ENCODE assay signal across 27 cellular contexts in genomic region chr2:9696731-9697130, GRCh38.
"Had no signal": no experiment of that assay in that cellular context is flagged by ENCODE, and none has a peak within 500 bp of the region (broad histone marks: within the 10 kb centered on the region; RNA-seq: fewer than 3 reads in every experiment).

No MANE protein-coding gene starts in this region.

- H3K27me3 Mint-ChIP-seq: activated naive CD8-positive, alpha-beta T cell; activated T-helper 17 cell treated with anti-CD3 and anti-CD28 coated beads, Interleukin-2, amount 50 U/mL, for 72 hours had no signal

- H3K27me3 ChIP-seq: cardiac muscle cell, SJSA1 had no signal

- H3K27ac Mint-ChIP-seq: activated CD4-positive, alpha-beta memory T cell treated with anti-CD3 and anti-CD28 coated beads for 36 hours; activated CD4-positive, alpha-beta T cell treated with anti-CD3 and anti-CD28 coated beads, Interleukin-2, amount 10 ng/mL, durations not matched to agents 7 days and 5 days; activated naive CD4-positive, alpha-beta T cell treated with anti-CD3 and anti-CD28 coated beads for 36 hours; activated naive CD8-positive, alpha-beta T cell; activated T-helper 17 cell treated with anti-CD3 and anti-CD28 coated beads, Interleukin-2, amount 50 U/mL, for 72 hours; brain had no signal

- H3K4me3 Mint-ChIP-seq: activated CD4-positive, alpha-beta memory T cell treated with anti-CD3 and anti-CD28 coated beads for 36 hours; activated CD4-positive, alpha-beta T cell treated with anti-CD3 and anti-CD28 coated beads, Interleukin-2, amount 10 ng/mL, durations not matched to agents 7 days and 5 days; activated naive CD4-positive, alpha-beta T cell treated with anti-CD3 and anti-CD28 coated beads for 36 hours; activated naive CD8-positive, alpha-beta T cell; activated T-cell treated with anti-CD3 and anti-CD28 coated beads, Interleukin-2, amount 50 U/mL, for 4 hours; activated T-helper 17 cell treated with anti-CD3 and anti-CD28 coated beads, Interleukin-2, amount 50 U/mL, for 72 hours; brain had no signal

- H3K36me3 Mint-ChIP-seq: activated CD4-positive, alpha-beta memory T cell treated with anti-CD3 and anti-CD28 coated beads for 36 hours; activated naive CD8-positive, alpha-beta T cell; brain had no signal

- ATAC-seq: activated T-cell treated with anti-CD3 and anti-CD28 coated beads, Interleukin-2, amount 50 U/mL, for 4 hours; activated T-helper 17 cell treated with anti-CD3 and anti-CD28 coated beads, Interleukin-2, amount 50 U/mL, for 72 hours; Panc1; SK-N-SH treated with all-trans-retinoic acid at 6 μM for 48 hours had no signal

- H3K36me3 ChIP-seq: cardiac muscle cell, SJSA1 had no signal

- H3K4me3 ChIP-seq: cardiac muscle cell, SJSA1 had no signal

- DNase-seq: activated CD4-positive, alpha-beta memory T cell treated with anti-CD3 and anti-CD28 coated beads for 36 hours; activated CD4-positive, alpha-beta T cell treated with anti-CD3 and anti-CD28 coated beads, Interleukin-2, amount 10 ng/mL, durations not matched to agents 7 days and 5 days; activated CD4-positive, CD25-positive, alpha-beta regulatory T cell; activated CD8-positive, alpha-beta memory T cell treated with anti-CD3 and anti-CD28 coated beads for 24 hours; activated gamma-delta T cell; activated naive CD4-positive, alpha-beta T cell treated with anti-CD3 and anti-CD28 coated beads for 36 hours; activated T-cell treated with anti-CD3 and anti-CD28 coated beads, Interleukin-2, amount 50 U/mL, for 4 hours; amygdala; MM.1S; NCI-H1105; NCI-H1436; NCI-H1694 treated with DMSO at 0.1 percent for 48 hours; NCI-H2029 treated with DMSO at 0.1 percent for 48 hours; NCI-H510A treated with DMSO at 0.1 percent for 48 hours; NCI-H69; NK-92 treated with Interleukin-12 subunit alpha and Interleukin-12 subunit beta, amount 100 ng/mL, for 24 hours; OCI-M1; RPMI8226; SHP77; SW 1271 had no signal

- H3K9me3 Mint-ChIP-seq: activated CD4-positive, alpha-beta memory T cell treated with anti-CD3 and anti-CD28 coated beads for 36 hours; activated naive CD4-positive, alpha-beta T cell treated with anti-CD3 and anti-CD28 coated beads for 36 hours had no signal
